Comparison of ENCODE assay signal across 1 cellular context in genomic region chr13:51245583-51245982, GRCh38.
TF ChIP-seq lines count a peak whose summit lies in the region.

No MANE protein-coding gene starts in this region.

TF ChIP-seq in GM23338, 12 proteins besides CTCF, POLR2A, EP300 and RAD21 (continued from another document):
- TF ChIP-seq ZNF462 (CRISPR knock-in tag; IDR thresholded peaks at IDR 0.05) (no peak), STAT1 (IDR thresholded peaks at IDR 0.05; ENCODE audit: unreplicated experiment) (no peak), REST (IDR thresholded peaks at IDR 0.05; ENCODE audit: unreplicated experiment) (no peak), EZH2 (IDR thresholded peaks at IDR 0.05; ENCODE audit: low read depth, unreplicated experiment) (no peak)
